8 cellular contexts compared by ENCODE assay signal in genomic region chr12:26936559-26937442, GRCh38. TPM values are rescaled to one million over a fixed set of nuclear protein-coding genes. Genes with fewer than 3 reads are reported as not detected.
DNase-seq lines count a peak whose midpoint lies in the region; ATAC-seq and TF ChIP-seq lines count a peak whose summit lies in the region.

No MANE protein-coding gene starts in this region.

- H3K27me3 Mint-ChIP-seq in naive thymus-derived CD4-positive, alpha-beta T cell: peaks cover 0 to 3% (median 0%) of the 10 kb centered on the region in 5 donors

- H3K4me1 Mint-ChIP-seq in naive thymus-derived CD4-positive, alpha-beta T cell: peaks cover 37 to 79% (median 68%) of the 10 kb centered on the region in 7 donors

- H3K27me3 ChIP-seq in MG63 (no peaks in the 10 kb centered on the region), thyroid gland (no peaks in the 10 kb centered on the region)
- no peaks in the 10 kb centered on the region for H3K27me3 ChIP-seq in naive thymus-derived CD4-positive, alpha-beta T cell (ENCODE audit: control insufficient read depth in 2 of 2, insufficient read depth in 2 of 2, low read length in 2 of 2)

- H3K4me1 ChIP-seq in naive thymus-derived CD4-positive, alpha-beta T cell (ENCODE audit: control insufficient read depth in 2 of 2, insufficient read depth in 2 of 2, low read length in 2 of 2): peaks cover 22 to 29% of the 10 kb centered on the region in 2 donors
- peaks cover 15% of the 10 kb centered on the region for H3K4me1 ChIP-seq in mucosa of descending colon (ENCODE audit: low read depth)
- peaks cover 28 to 36% of the 10 kb centered on the region in 2 donors for H3K4me1 ChIP-seq in thyroid gland

- no peak for ATAC-seq in naive thymus-derived CD4-positive, alpha-beta T cell
- no peak for ATAC-seq in mucosa of descending colon
- ATAC-seq in HG02884 (IDR thresholded peaks at IDR 0.05; ENCODE audit: unreplicated experiment): no peak

- H3K9me3 Mint-ChIP-seq in naive thymus-derived CD4-positive, alpha-beta T cell: peaks cover 0 to 2% (median 0%) of the 10 kb centered on the region in 11 donors

- H3K27ac ChIP-seq in naive thymus-derived CD4-positive, alpha-beta T cell (ENCODE audit: low read depth, low read length): peak overlapping the region; percentile 94
- no peak overlapping the region for H3K27ac ChIP-seq in thyroid gland

- intact Hi-C loops in naive thymus-derived CD4-positive, alpha-beta T cell (cut with micrococcal nuclease): loop anchor here (1.0 to 10.0 kb wide), 6 partner anchors 36 to 1884 kb away; partner anchors contain the start of genes CCDC91 (in 1 of the 2), DNAI7 (in 1 of the 2) and ETFRF1 (in 1 of the 2)
- intact Hi-C loops in mucosa of descending colon (cut with DNase I, micrococcal nuclease) (no loop called here), thyroid gland (cut with DNase I) (no loop called here)

- H3K9me3 ChIP-seq in MG63: no peaks in the 10 kb centered on the region
- H3K9me3 ChIP-seq in naive thymus-derived CD4-positive, alpha-beta T cell (ENCODE audit: control insufficient read depth in 2 of 3, low read length in 3 of 3): no peaks in the 10 kb centered on the region
- H3K9me3 ChIP-seq in mucosa of descending colon: no peaks in the 10 kb centered on the region
- H3K9me3 ChIP-seq in thyroid gland: no peaks in the 10 kb centered on the region

- peak overlapping the region; percentile 91 to 99 (median 95) for H3K27ac Mint-ChIP-seq in naive thymus-derived CD4-positive, alpha-beta T cell

- peaks cover 9 to 31% (median 13%) of the 10 kb centered on the region in 5 donors for H3K36me3 Mint-ChIP-seq in naive thymus-derived CD4-positive, alpha-beta T cell

- TF ChIP-seq POLR2A in thyroid gland (IDR thresholded peaks at IDR 0.05): no peak

- 25 to 32% methylated on average over 8 of the region's 8 CpGs for WGBS in thyroid gland, 2 donors

- TF ChIP-seq CTCF in mucosa of descending colon (IDR thresholded peaks at IDR 0.05) (no peak), thyroid gland (IDR thresholded peaks at IDR 0.05) (no peak)

- POLR2A ChIA-PET in naive thymus-derived CD4-positive, alpha-beta T cell (lab: Charles Lee): interaction anchor here (0.8 to 2.0 kb wide), 7 partner anchors 10 to 309 kb away, joined by 3 to 7 read pairs (median 3); partner anchors contain the start of genes ITPR2, MED21 and TM7SF3

- H3K4me3 ChIP-seq in MG63: peak overlapping the region; percentile 91
- H3K4me3 ChIP-seq in naive thymus-derived CD4-positive, alpha-beta T cell (ENCODE audit: low read length): peak overlapping the region; percentile 96
- H3K4me3 ChIP-seq in mucosa of descending colon: no peak overlapping the region
- peak overlapping the region in 1 of 3 donors; percentile 85 for H3K4me3 ChIP-seq in thyroid gland (replicated peaks in 1 of 3)

- H3K4me3 Mint-ChIP-seq in naive thymus-derived CD4-positive, alpha-beta T cell: peak overlapping the region; percentile 87 to 99 (median 97)

- DNase-seq in EH (ENCODE audit: low read depth) (peak; percentile 34), MG63 (peak; percentile 14), mucosa of descending colon (no peak), nucleus accumbens (lab: John Stamatoyannopoulos, UW) (no peak), thyroid gland (no peak)
- peak; percentile 19 for DNase-seq in central memory CD4-positive, alpha-beta T cell
- DNase-seq in naive thymus-derived CD4-positive, alpha-beta T cell: peak in 3 of 9 donors; percentile 5 to 16 (median 13)

- H3K36me3 ChIP-seq in MG63 (peaks cover 27% of the 10 kb centered on the region), mucosa of descending colon (ENCODE audit: low read depth) (peaks cover 7% of the 10 kb centered on the region), thyroid gland (no peaks in the 10 kb centered on the region)
- H3K36me3 ChIP-seq in naive thymus-derived CD4-positive, alpha-beta T cell (ENCODE audit: control insufficient read depth in 2 of 3, insufficient read depth in 3 of 3, low read length in 3 of 3): peaks cover 0 to 12% (median 0%) of the 10 kb centered on the region in 3 experiments

- CTCF ChIA-PET in naive thymus-derived CD4-positive, alpha-beta T cell (lab: Charles Lee): no interaction called here

RNA-seq across cellular contexts. Expression of gene INTS13, which starts 1.0 kb away (rescaled TPM):
- total RNA-seq in MG63 (2014; rRNA removed; shearing (Covaris generic); ENCODE audit: low replicate concordance): 87.1 and 123 TPM in 2 replicates
- total RNA-seq in naive thymus-derived CD4-positive, alpha-beta T cell: 10 to 100 TPM; 13.2 to 46.7 (median 19.0) TPM
- 10 to 100 TPM; 18.5 to 25.8 TPM for polyA plus RNA-seq in naive thymus-derived CD4-positive, alpha-beta T cell
- total RNA-seq in mucosa of descending colon (10 to 100 TPM; 15.0 to 17.6 (median 17.2) TPM), thyroid gland (10 to 100 TPM; 15.7 to 30.5 (median 18.4) TPM)

RNA-seq across cellular contexts. Expression of gene FGFR1OP2, which starts 1.5 kb away (rescaled TPM):
- 30.4 and 52.9 TPM in 2 replicates for total RNA-seq in MG63 (2014; rRNA removed; shearing (Covaris generic); ENCODE audit: low replicate concordance)
- total RNA-seq in naive thymus-derived CD4-positive, alpha-beta T cell: 10 to 100 TPM; 35.6 to 84.0 (median 79.0) TPM
- 10 to 100 TPM; 80.7 to 90.3 TPM for polyA plus RNA-seq in naive thymus-derived CD4-positive, alpha-beta T cell
- 10 to 100 TPM; 25.1 to 50.9 (median 28.2) TPM for total RNA-seq in mucosa of descending colon
- total RNA-seq in thyroid gland: 100 to 1,000 TPM in 2 of 4 donors, 10 to 100 TPM in 2; 68.1 to 134 (median 96.9) TPM

Comparison
In these comparisons a context has a peak if more than half of its experiments do, and no peak if none do; other contexts are left out.
1. DNase-seq: peak in EH (single experiment), MG63 (single experiment) and central memory CD4-positive, alpha-beta T cell (single experiment); none in mucosa of descending colon (0 of 3), nucleus accumbens (0 of 56) and thyroid gland (0 of 2).
2. intact Hi-C loops: an anchor here in naive thymus-derived CD4-positive, alpha-beta T cell (1.0 to 10.0 kb wide); none called in mucosa of descending colon and thyroid gland.